In the genomic region with DNA sequence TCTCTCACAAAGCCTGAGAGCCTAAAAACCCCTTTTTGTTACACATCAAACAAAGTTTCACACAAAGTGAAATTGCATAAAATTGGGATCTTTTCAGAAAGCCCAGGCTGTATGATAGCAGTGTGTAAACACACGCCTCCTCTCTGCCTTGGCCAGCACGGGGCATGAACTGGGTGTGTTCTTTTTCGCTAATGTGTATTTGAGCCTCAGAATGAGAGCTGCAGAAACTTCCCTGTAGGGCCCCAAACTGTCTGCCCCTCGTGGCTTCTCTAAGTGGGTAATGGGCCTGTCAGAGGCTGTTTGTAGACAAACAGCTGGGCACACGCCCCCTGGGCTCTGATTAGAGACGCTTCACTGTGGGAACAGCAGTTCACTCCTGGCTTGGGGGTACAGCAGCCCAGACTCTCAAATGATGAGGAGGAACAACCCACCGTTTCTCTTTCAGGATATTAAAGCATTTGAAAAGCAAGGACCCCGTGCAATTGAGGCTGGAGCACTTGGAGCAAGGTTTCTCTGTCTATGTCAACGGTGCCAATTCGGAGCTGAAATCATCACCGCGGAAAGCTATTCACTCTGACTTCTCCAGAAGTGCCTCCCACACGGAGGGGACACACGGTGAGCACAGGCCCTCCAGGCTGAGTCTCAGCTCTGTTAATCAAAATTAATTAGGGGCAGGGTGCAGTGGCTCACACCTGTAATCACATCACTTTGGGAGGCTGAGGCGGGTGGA, we compare ENCODE assay signal across 1 cellular context.
TF ChIP-seq lines count a peak whose summit lies in the region.

No MANE protein-coding gene starts in this region.

TF ChIP-seq in HEK293, 187 proteins besides CTCF, POLR2A, EP300 and RAD21 (continued from another document):
- TF ChIP-seq, protein P1, sequence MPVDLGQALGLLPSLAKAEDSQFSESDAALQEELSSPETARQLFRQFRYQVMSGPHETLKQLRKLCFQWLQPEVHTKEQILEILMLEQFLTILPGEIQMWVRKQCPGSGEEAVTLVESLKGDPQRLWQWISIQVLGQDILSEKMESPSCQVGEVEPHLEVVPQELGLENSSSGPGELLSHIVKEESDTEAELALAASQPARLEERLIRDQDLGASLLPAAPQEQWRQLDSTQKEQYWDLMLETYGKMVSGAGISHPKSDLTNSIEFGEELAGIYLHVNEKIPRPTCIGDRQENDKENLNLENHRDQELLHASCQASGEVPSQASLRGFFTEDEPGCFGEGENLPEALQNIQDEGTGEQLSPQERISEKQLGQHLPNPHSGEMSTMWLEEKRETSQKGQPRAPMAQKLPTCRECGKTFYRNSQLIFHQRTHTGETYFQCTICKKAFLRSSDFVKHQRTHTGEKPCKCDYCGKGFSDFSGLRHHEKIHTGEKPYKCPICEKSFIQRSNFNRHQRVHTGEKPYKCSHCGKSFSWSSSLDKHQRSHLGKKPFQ (tag by site-specific recombination; IDR thresholded peaks at IDR 0.05) = no peak
- TF ChIP-seq ZNF664 (tag by site-specific recombination; IDR thresholded peaks at IDR 0.05) (no peak), ZNF133 (tag by site-specific recombination; IDR thresholded peaks at IDR 0.05) (no peak), KLF10 (tag by site-specific recombination; IDR thresholded peaks at IDR 0.05) (peak; percentile 68), TRIM28 (IDR thresholded peaks at IDR 0.05; ENCODE audit: borderline replicate concordance, low read length) (no peak), ZNF19 (tag by site-specific recombination; IDR thresholded peaks at IDR 0.05; ENCODE audit: low read depth) (no peak), ZNF510 (tag by site-specific recombination; IDR thresholded peaks at IDR 0.05; ENCODE audit: insufficient replicate concordance) (no peak), WT1 (tag by site-specific recombination; IDR thresholded peaks at IDR 0.05) (no peak), KLF9 (tag by site-specific recombination; IDR thresholded peaks at IDR 0.05; ENCODE audit: low read depth) (0 out of 2 replicates have a peak, but pooled peaks have one; percentile 31), ZNF335 (tag by site-specific recombination; conservative IDR thresholded peaks at IDR 0.05) (no peak)
- TF ChIP-seq, protein P2, sequence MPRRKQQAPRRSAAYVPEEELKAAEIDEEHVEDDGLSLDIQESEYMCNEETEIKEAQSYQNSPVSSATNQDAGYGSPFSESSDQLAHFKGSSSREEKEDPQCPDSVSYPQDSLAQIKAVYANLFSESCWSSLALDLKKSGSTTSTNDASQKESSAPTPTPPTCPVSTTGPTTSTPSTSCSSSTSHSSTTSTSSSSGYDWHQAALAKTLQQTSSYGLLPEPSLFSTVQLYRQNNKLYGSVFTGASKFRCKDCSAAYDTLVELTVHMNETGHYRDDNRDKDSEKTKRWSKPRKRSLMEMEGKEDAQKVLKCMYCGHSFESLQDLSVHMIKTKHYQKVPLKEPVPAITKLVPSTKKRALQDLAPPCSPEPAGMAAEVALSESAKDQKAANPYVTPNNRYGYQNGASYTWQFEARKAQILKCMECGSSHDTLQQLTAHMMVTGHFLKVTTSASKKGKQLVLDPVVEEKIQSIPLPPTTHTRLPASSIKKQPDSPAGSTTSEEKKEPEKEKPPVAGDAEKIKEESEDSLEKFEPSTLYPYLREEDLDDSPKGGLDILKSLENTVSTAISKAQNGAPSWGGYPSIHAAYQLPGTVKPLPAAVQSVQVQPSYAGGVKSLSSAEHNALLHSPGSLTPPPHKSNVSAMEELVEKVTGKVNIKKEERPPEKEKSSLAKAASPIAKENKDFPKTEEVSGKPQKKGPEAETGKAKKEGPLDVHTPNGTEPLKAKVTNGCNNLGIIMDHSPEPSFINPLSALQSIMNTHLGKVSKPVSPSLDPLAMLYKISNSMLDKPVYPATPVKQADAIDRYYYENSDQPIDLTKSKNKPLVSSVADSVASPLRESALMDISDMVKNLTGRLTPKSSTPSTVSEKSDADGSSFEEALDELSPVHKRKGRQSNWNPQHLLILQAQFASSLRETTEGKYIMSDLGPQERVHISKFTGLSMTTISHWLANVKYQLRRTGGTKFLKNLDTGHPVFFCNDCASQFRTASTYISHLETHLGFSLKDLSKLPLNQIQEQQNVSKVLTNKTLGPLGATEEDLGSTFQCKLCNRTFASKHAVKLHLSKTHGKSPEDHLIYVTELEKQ (tag by site-specific recombination; IDR thresholded peaks at IDR 0.05; ENCODE audit: borderline replicate concordance) = no peak
